In genomic region chr9:114738581-114739316, GRCh38 we compare ENCODE assay signal across 9 cellular contexts. TPM values are rescaled to one million over a fixed set of nuclear protein-coding genes. Genes with fewer than 3 reads are reported as not detected.
DNase-seq lines count a peak whose midpoint lies in the region; ATAC-seq, FAIRE-seq and TF ChIP-seq lines count a peak whose summit lies in the region.
"Had no signal": no experiment of that assay in that cellular context is flagged by ENCODE, and none has a peak within 500 bp of the region (broad histone marks: within the 10 kb centered on the region; RNA-seq: fewer than 3 reads in every experiment).

No MANE protein-coding gene starts in this region.

- no peak overlapping the region for H3K9ac ChIP-seq in keratinocyte (ENCODE audit: control insufficient read depth, extremely low read depth, insufficient read depth, low read length)

- DNase-seq in DMS53 treated with DMSO at 0.1 percent for 48 hours (lab: John Stamatoyannopoulos, UW; ENCODE audit: unreplicated experiment): peak; percentile 80
- DNase-seq in NCI-H345 (lab: John Stamatoyannopoulos, UW): peak; percentile 73
- DNase-seq in activated CD4-positive, CD25-positive, alpha-beta regulatory T cell treated with anti-CD3 and anti-CD28 coated beads, Interleukin-2, amount 50 U/mL, for 16 hours (ENCODE audit: low read depth, low spot score): peak; percentile 53
- peak in 45 of 61 donors; percentile 1 to 69 (median 22) for DNase-seq in caudate nucleus (lab: John Stamatoyannopoulos, UW)
- DNase-seq in keratinocyte (ENCODE audit: low read depth, low spot score): no peak
- DNase-seq in stimulated activated CD4-positive, alpha-beta T cell treated with anti-CD3 and anti-CD28 coated beads, Interleukin-2, amount 100 ng/mL, for 48 hours: peak; percentile 56 to 65

- dilution Hi-C loops in keratinocyte (cut with MboI; ENCODE audit: extremely low pct_ligation_motif_present, low sequenced_read_pairs): no loop called here

- H3K27me3 ChIP-seq in keratinocyte (ENCODE audit: control insufficient read depth, extremely low read depth, insufficient read depth, low read length): no peaks in the 10 kb centered on the region

- H3K9me1 ChIP-seq in keratinocyte (ENCODE audit: control insufficient read depth, extremely low read depth, insufficient read depth, low read length): no peaks in the 10 kb centered on the region

- no peaks in the 10 kb centered on the region for H3K9me3 ChIP-seq in keratinocyte (ENCODE audit: control insufficient read depth, low read depth, low read length)

- no peak overlapping the region for H3K4me2 ChIP-seq in keratinocyte (ENCODE audit: control insufficient read depth, extremely low read depth, insufficient read depth, low read depth, low read length)

- TF ChIP-seq CTCF in keratinocyte (optimal IDR thresholded peaks at IDR 0.05 in 1 of 3, IDR thresholded peaks at IDR 0.05 in 1 of 3, conservative IDR thresholded peaks at IDR 0.05 in 1 of 3; ENCODE audit: extremely low read depth in 1 of 3, insufficient read depth in 2 of 3, low read length in 3 of 3): peak; percentile 76 to 91 (median 85)

- no peak overlapping the region for H3K4me3 ChIP-seq in keratinocyte (ENCODE audit: control insufficient read depth in 2 of 3, extremely low read depth in 1 of 3, insufficient read depth in 2 of 3, low read depth in 1 of 3, low read length in 3 of 3)

- peaks cover 10% of the 10 kb centered on the region for H3K4me1 ChIP-seq in keratinocyte (ENCODE audit: control insufficient read depth, extremely low read depth, insufficient read depth, low read length)

- no peaks in the 10 kb centered on the region for H3K36me3 ChIP-seq in keratinocyte (ENCODE audit: control insufficient read depth in 2 of 2, extremely low read depth in 1 of 2, insufficient read depth in 2 of 2, low read length in 2 of 2)

- H3K27ac ChIP-seq in caudate nucleus (ENCODE audit: low read depth, low read length) (no peak overlapping the region), keratinocyte (ENCODE audit: control insufficient read depth, insufficient read depth, low read length) (no peak overlapping the region)

- ATAC-seq in HG02610 (IDR thresholded peaks at IDR 0.05; ENCODE audit: unreplicated experiment) (peak; percentile 60), GM18861 (IDR thresholded peaks at IDR 0.05; ENCODE audit: unreplicated experiment) (no peak)

- H2AFZ ChIP-seq in keratinocyte (ENCODE audit: control insufficient read depth, low read length): no peak overlapping the region

- FAIRE-seq in keratinocyte (lab: Jason Lieb, UNC): peak; percentile 97

- H3K79me2 ChIP-seq in keratinocyte (ENCODE audit: control insufficient read depth, insufficient read depth, low read length): no peaks in the 10 kb centered on the region

- no peaks in the 10 kb centered on the region for H4K20me1 ChIP-seq in keratinocyte (ENCODE audit: control insufficient read depth, extremely low read depth, insufficient read depth, low read length)

RNA-seq across cellular contexts. Expression of gene TEX48, which starts 56.8 kb away (rescaled TPM):
- not detected in 3 replicates for polyA plus RNA-seq in keratinocyte
- polyA plus RNA-seq in keratinocyte (2011; ENCODE audit: low read depth): not detected
- not detected in 2 replicates for polyA plus RNA-seq in keratinocyte (2011; cell fraction: cytosol; rRNA removed)
- polyA plus RNA-seq in keratinocyte (2011; cell fraction: nucleus; rRNA removed): not detected in 2 replicates
- not detected in 2 replicates for polyA plus RNA-seq in keratinocyte (2012; ENCODE audit: low replicate concordance)
- not detected in 3 replicates for polyA minus RNA-seq in keratinocyte
- polyA minus RNA-seq in keratinocyte (2011; cell fraction: cytosol; rRNA and poly(A)+ RNA removed): not detected
- not detected in 2 replicates for polyA minus RNA-seq in keratinocyte (2011; cell fraction: nucleus; rRNA and poly(A)+ RNA removed)
- polyA plus RNA-seq: esophagus had no signal
